2 cellular contexts compared by ENCODE assay signal in the genomic region with DNA sequence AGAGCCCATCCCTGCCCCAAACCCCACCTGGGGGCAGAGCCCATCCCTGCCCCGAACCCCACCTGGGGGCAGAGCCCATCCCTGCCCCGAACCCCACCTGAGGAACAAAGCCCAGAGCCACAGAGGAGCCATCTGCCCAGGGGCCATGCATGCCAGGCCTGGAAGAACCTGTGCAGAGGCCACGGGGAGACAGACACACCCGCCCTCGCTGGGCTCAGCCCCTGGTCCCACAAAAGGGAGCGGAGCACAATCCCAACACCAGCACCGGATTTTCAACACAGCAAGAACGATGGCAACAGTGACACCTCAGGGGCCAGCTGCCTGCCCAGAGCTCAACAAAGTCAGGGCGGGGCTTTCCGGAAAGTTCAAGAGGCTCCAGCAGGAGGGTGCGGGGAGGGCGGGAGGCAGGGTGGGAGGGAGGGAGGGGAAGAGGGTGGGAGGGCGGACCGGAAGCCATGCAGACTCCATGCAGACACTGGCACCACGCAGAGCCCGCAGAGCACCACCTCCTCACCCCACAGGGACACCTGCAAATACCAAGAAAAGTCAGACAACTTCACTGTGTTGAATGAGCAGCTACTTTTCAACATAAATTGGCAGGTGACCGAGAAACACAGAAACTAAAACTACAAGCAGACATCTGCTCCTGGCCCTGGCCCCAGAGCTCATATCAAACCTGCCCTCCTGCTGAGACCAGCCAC.
TF ChIP-seq lines count a peak whose summit lies in the region.

No MANE protein-coding gene starts in this region.

TF ChIP-seq in GM23338, 12 proteins besides CTCF, POLR2A, EP300 and RAD21 (continued from another document):
- TF ChIP-seq, protein P1, sequence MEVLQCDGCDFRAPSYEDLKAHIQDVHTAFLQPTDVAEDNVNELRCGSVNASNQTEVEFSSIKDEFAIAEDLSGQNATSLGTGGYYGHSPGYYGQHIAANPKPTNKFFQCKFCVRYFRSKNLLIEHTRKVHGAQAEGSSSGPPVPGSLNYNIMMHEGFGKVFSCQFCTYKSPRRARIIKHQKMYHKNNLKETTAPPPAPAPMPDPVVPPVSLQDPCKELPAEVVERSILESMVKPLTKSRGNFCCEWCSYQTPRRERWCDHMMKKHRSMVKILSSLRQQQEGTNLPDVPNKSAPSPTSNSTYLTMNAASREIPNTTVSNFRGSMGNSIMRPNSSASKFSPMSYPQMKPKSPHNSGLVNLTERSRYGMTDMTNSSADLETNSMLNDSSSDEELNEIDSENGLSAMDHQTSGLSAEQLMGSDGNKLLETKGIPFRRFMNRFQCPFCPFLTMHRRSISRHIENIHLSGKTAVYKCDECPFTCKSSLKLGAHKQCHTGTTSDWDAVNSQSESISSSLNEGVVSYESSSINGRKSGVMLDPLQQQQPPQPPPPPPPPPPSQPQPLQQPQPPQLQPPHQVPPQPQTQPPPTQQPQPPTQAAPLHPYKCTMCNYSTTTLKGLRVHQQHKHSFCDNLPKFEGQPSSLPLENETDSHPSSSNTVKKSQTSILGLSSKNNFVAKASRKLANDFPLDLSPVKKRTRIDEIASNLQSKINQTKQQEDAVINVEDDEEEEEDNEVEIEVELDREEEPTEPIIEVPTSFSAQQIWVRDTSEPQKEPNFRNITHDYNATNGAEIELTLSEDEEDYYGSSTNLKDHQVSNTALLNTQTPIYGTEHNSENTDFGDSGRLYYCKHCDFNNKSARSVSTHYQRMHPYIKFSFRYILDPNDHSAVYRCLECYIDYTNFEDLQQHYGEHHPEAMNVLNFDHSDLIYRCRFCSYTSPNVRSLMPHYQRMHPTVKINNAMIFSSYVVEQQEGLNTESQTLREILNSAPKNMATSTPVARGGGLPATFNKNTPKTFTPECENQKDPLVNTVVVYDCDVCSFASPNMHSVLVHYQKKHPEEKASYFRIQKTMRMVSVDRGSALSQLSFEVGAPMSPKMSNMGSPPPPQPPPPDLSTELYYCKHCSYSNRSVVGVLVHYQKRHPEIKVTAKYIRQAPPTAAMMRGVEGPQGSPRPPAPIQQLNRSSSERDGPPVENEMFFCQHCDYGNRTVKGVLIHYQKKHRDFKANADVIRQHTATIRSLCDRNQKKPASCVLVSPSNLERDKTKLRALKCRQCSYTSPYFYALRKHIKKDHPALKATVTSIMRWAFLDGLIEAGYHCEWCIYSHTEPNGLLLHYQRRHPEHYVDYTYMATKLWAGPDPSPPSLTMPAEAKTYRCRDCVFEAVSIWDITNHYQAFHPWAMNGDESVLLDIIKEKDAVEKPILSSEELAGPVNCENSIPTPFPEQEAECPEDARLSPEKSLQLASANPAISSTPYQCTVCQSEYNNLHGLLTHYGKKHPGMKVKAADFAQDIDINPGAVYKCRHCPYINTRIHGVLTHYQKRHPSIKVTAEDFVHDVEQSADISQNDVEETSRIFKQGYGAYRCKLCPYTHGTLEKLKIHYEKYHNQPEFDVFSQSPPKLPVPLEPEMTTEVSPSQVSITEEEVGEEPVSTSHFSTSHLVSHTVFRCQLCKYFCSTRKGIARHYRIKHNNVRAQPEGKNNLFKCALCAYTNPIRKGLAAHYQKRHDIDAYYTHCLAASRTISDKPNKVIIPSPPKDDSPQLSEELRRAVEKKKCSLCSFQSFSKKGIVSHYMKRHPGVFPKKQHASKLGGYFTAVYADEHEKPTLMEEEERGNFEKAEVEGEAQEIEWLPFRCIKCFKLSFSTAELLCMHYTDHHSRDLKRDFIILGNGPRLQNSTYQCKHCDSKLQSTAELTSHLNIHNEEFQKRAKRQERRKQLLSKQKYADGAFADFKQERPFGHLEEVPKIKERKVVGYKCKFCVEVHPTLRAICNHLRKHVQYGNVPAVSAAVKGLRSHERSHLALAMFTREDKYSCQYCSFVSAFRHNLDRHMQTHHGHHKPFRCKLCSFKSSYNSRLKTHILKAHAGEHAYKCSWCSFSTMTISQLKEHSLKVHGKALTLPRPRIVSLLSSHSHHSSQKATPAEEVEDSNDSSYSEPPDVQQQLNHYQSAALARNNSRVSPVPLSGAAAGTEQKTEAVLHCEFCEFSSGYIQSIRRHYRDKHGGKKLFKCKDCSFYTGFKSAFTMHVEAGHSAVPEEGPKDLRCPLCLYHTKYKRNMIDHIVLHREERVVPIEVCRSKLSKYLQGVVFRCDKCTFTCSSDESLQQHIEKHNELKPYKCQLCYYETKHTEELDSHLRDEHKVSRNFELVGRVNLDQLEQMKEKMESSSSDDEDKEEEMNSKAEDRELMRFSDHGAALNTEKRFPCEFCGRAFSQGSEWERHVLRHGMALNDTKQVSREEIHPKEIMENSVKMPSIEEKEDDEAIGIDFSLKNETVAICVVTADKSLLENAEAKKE (CRISPR knock-in tag; IDR thresholded peaks at IDR 0.05), result no peak
- no peak for TF ChIP-seq EZH2 (IDR thresholded peaks at IDR 0.05; ENCODE audit: low read depth, unreplicated experiment)
- TF ChIP-seq ZNF114 (CRISPR knock-in tag; IDR thresholded peaks at IDR 0.05), result no peak
- no peak for TF ChIP-seq EZH2phosphoT487 (IDR thresholded peaks at IDR 0.05; ENCODE audit: unreplicated experiment)
- TF ChIP-seq, protein P2, sequence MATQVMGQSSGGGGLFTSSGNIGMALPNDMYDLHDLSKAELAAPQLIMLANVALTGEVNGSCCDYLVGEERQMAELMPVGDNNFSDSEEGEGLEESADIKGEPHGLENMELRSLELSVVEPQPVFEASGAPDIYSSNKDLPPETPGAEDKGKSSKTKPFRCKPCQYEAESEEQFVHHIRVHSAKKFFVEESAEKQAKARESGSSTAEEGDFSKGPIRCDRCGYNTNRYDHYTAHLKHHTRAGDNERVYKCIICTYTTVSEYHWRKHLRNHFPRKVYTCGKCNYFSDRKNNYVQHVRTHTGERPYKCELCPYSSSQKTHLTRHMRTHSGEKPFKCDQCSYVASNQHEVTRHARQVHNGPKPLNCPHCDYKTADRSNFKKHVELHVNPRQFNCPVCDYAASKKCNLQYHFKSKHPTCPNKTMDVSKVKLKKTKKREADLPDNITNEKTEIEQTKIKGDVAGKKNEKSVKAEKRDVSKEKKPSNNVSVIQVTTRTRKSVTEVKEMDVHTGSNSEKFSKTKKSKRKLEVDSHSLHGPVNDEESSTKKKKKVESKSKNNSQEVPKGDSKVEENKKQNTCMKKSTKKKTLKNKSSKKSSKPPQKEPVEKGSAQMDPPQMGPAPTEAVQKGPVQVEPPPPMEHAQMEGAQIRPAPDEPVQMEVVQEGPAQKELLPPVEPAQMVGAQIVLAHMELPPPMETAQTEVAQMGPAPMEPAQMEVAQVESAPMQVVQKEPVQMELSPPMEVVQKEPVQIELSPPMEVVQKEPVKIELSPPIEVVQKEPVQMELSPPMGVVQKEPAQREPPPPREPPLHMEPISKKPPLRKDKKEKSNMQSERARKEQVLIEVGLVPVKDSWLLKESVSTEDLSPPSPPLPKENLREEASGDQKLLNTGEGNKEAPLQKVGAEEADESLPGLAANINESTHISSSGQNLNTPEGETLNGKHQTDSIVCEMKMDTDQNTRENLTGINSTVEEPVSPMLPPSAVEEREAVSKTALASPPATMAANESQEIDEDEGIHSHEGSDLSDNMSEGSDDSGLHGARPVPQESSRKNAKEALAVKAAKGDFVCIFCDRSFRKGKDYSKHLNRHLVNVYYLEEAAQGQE (IDR thresholded peaks at IDR 0.05; ENCODE audit: unreplicated experiment), result no peak
- no peak for TF ChIP-seq JUNB (IDR thresholded peaks at IDR 0.05; ENCODE audit: unreplicated experiment)

TF ChIP-seq in SK-N-SH treated with all-trans-retinoic acid at 6 μM for 48 hours, 23 proteins besides CTCF, POLR2A, EP300 and RAD21 (continued from another document):
- TF ChIP-seq, protein P3, sequence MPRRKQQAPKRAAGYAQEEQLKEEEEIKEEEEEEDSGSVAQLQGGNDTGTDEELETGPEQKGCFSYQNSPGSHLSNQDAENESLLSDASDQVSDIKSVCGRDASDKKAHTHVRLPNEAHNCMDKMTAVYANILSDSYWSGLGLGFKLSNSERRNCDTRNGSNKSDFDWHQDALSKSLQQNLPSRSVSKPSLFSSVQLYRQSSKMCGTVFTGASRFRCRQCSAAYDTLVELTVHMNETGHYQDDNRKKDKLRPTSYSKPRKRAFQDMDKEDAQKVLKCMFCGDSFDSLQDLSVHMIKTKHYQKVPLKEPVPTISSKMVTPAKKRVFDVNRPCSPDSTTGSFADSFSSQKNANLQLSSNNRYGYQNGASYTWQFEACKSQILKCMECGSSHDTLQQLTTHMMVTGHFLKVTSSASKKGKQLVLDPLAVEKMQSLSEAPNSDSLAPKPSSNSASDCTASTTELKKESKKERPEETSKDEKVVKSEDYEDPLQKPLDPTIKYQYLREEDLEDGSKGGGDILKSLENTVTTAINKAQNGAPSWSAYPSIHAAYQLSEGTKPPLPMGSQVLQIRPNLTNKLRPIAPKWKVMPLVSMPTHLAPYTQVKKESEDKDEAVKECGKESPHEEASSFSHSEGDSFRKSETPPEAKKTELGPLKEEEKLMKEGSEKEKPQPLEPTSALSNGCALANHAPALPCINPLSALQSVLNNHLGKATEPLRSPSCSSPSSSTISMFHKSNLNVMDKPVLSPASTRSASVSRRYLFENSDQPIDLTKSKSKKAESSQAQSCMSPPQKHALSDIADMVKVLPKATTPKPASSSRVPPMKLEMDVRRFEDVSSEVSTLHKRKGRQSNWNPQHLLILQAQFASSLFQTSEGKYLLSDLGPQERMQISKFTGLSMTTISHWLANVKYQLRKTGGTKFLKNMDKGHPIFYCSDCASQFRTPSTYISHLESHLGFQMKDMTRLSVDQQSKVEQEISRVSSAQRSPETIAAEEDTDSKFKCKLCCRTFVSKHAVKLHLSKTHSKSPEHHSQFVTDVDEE (CRISPR knock-in tag; IDR thresholded peaks at IDR 0.05), result no peak
- TF ChIP-seq, protein P4, sequence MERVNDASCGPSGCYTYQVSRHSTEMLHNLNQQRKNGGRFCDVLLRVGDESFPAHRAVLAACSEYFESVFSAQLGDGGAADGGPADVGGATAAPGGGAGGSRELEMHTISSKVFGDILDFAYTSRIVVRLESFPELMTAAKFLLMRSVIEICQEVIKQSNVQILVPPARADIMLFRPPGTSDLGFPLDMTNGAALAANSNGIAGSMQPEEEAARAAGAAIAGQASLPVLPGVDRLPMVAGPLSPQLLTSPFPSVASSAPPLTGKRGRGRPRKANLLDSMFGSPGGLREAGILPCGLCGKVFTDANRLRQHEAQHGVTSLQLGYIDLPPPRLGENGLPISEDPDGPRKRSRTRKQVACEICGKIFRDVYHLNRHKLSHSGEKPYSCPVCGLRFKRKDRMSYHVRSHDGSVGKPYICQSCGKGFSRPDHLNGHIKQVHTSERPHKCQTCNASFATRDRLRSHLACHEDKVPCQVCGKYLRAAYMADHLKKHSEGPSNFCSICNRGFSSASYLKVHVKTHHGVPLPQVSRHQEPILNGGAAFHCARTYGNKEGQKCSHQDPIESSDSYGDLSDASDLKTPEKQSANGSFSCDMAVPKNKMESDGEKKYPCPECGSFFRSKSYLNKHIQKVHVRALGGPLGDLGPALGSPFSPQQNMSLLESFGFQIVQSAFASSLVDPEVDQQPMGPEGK (CRISPR knock-in tag; IDR thresholded peaks at IDR 0.05; ENCODE audit: borderline replicate concordance), result no peak
- TF ChIP-seq, protein P5, sequence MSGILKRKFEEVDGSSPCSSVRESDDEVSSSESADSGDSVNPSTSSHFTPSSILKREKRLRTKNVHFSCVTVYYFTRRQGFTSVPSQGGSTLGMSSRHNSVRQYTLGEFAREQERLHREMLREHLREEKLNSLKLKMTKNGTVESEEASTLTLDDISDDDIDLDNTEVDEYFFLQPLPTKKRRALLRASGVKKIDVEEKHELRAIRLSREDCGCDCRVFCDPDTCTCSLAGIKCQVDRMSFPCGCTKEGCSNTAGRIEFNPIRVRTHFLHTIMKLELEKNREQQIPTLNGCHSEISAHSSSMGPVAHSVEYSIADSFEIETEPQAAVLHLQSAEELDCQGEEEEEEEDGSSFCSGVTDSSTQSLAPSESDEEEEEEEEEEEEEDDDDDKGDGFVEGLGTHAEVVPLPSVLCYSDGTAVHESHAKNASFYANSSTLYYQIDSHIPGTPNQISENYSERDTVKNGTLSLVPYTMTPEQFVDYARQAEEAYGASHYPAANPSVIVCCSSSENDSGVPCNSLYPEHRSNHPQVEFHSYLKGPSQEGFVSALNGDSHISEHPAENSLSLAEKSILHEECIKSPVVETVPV (CRISPR knock-in tag; IDR thresholded peaks at IDR 0.05), result no peak
